ENCODE assay signal across 7 cellular contexts in the genomic region with DNA sequence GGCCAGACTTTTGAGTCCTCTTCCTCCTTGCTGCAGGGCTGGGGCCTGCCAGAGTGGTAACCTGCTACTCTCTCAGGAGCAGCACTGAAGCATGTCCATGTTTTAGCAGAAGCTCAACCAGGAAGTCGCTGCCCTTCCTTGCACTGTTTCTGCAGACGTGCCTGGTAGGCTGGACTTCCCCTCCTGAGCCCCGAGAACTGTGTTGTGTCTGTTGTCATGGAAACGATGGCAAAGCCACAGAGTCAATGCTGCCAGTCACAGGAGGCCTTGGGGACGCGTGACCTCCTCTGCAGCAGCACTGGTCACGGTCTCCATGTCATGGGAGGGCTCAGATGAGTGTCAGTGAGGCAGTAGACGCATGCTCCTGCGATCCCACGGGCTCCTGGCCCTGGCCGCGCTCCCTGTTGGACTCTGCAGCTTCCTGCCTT.
DNase-seq lines count a peak whose midpoint lies in the region; ATAC-seq and TF ChIP-seq lines count a peak whose summit lies in the region.

No MANE protein-coding gene starts in this region.

- no peak overlapping the region for H3K9ac ChIP-seq in NT2/D1 (ENCODE audit: insufficient read length, low read depth)
- no peak overlapping the region for H3K9ac ChIP-seq in trophoblast cell (ENCODE audit: low read length)

- no peak overlapping the region for H3K4ac ChIP-seq in trophoblast cell (ENCODE audit: low read depth, low read length)

- H3K4me3 ChIP-seq in NT2/D1 (ENCODE audit: insufficient read length, low read depth) (no peak overlapping the region), trophoblast cell (ENCODE audit: low read depth, low read length) (no peak overlapping the region), testis (no peak overlapping the region)

- no peak overlapping the region for H2BK12ac ChIP-seq in trophoblast cell (ENCODE audit: low read length)

- H3K36me3 ChIP-seq in NT2/D1 (ENCODE audit: insufficient read depth, insufficient read length, low read length) (no peaks in the 10 kb centered on the region), trophoblast cell (ENCODE audit: control insufficient read depth in 1 of 2, insufficient read depth in 2 of 2, low read length in 2 of 2) (peaks cover 0 to 2% of the 10 kb centered on the region in 2 experiments), testis (ENCODE audit: low read depth, missing control alignments) (no peaks in the 10 kb centered on the region)

- H4K12ac ChIP-seq in trophoblast cell (ENCODE audit: low read depth, low read length): no peak overlapping the region

- no peak overlapping the region for H4K8ac ChIP-seq in trophoblast cell (ENCODE audit: low read depth, low read length)

- WGBS in trophoblast cell (ENCODE audit: extremely low coverage, insufficient coverage, insufficient read length): no CpG with 5 or more reads among the region's 12 CpGs
- WGBS in testis, 2 donors: 32 to 54% methylated on average over 12 of the region's 12 CpGs

- H2AK5ac ChIP-seq in trophoblast cell (ENCODE audit: low read length): no peak overlapping the region

- no peaks in the 10 kb centered on the region for H3K79me2 ChIP-seq in trophoblast cell (ENCODE audit: control insufficient read depth, insufficient read depth, low read length, poor library complexity)

- H3K4me3 Mint-ChIP-seq in activated T-helper 1 cell treated with anti-CD3 and anti-CD28 coated beads, Interleukin-12 subunit alpha, Interleukin-12 subunit beta, Interleukin-2, Interleukin-4 antibody, amounts not matched to agents 30 ng/mL and 10 ng/mL and 1 ng/mL, durations not matched to agents 14 hours and 24 hours and 36 hours: peak overlapping the region; percentile 39

- no peak overlapping the region for H2AFZ ChIP-seq in trophoblast cell (ENCODE audit: insufficient read depth, low read length, poor library complexity)

- ATAC-seq in GM18511 (IDR thresholded peaks at IDR 0.05; ENCODE audit: unreplicated experiment): peak; percentile 99
- peak; percentile 99 for ATAC-seq in HG02678 (IDR thresholded peaks at IDR 0.05; ENCODE audit: unreplicated experiment)

- H3K14ac ChIP-seq in trophoblast cell (ENCODE audit: low read length): no peak overlapping the region

- H3K18ac ChIP-seq in trophoblast cell (ENCODE audit: low read length): no peak overlapping the region

- no peak overlapping the region for H2BK120ac ChIP-seq in trophoblast cell (ENCODE audit: insufficient read depth, low read length, poor library complexity)

- no peak overlapping the region for H3K27ac ChIP-seq in trophoblast cell (ENCODE audit: low read depth, low read length)
- no peak overlapping the region for H3K27ac ChIP-seq in testis

- no peak overlapping the region for H3K23ac ChIP-seq in trophoblast cell (ENCODE audit: low read length)

- H3K9me3 ChIP-seq in NT2/D1 (ENCODE audit: insufficient read depth, low read length) (no peaks in the 10 kb centered on the region), trophoblast cell (ENCODE audit: insufficient read depth, low read depth, low read length) (peaks cover 8% of the 10 kb centered on the region), testis (no peaks in the 10 kb centered on the region)

- no peak overlapping the region for H3K4me2 ChIP-seq in trophoblast cell (ENCODE audit: low read length)

- no peak overlapping the region for H4K91ac ChIP-seq in trophoblast cell (ENCODE audit: low read depth, low read length)

- TF ChIP-seq POLR2A in testis (IDR thresholded peaks at IDR 0.05): no peak

- no peaks in the 10 kb centered on the region for H3K27me3 ChIP-seq in NT2/D1 (ENCODE audit: insufficient read depth, insufficient read length)
- no peaks in the 10 kb centered on the region for H3K27me3 ChIP-seq in trophoblast cell (ENCODE audit: insufficient read depth, low read length)
- H3K27me3 ChIP-seq in testis: no peaks in the 10 kb centered on the region

- H3K27me3 Mint-ChIP-seq in activated T-helper 1 cell treated with anti-CD3 and anti-CD28 coated beads, Interleukin-12 subunit alpha, Interleukin-12 subunit beta, Interleukin-2, Interleukin-4 antibody, amounts not matched to agents 30 ng/mL and 10 ng/mL and 1 ng/mL, durations not matched to agents 14 hours and 24 hours and 36 hours (ENCODE audit: insufficient read depth): no peaks in the 10 kb centered on the region

- no peak for TF ChIP-seq CTCF in testis (IDR thresholded peaks at IDR 0.05)

- H3K36me3 Mint-ChIP-seq in activated T-helper 1 cell treated with anti-CD3 and anti-CD28 coated beads, Interleukin-12 subunit alpha, Interleukin-12 subunit beta, Interleukin-2, Interleukin-4 antibody, amounts not matched to agents 30 ng/mL and 10 ng/mL and 1 ng/mL, durations not matched to agents 14 hours and 24 hours and 36 hours (ENCODE audit: low read depth): no peaks in the 10 kb centered on the region

- H3K4me1 Mint-ChIP-seq in activated T-helper 1 cell treated with anti-CD3 and anti-CD28 coated beads, Interleukin-12 subunit alpha, Interleukin-12 subunit beta, Interleukin-2, Interleukin-4 antibody, amounts not matched to agents 30 ng/mL and 10 ng/mL and 1 ng/mL, durations not matched to agents 14 hours and 24 hours and 36 hours (ENCODE audit: low read depth): peaks cover 10% of the 10 kb centered on the region

- peaks cover 3% of the 10 kb centered on the region for H3K9me3 Mint-ChIP-seq in activated T-helper 1 cell treated with anti-CD3 and anti-CD28 coated beads, Interleukin-12 subunit alpha, Interleukin-12 subunit beta, Interleukin-2, Interleukin-4 antibody, amounts not matched to agents 30 ng/mL and 10 ng/mL and 1 ng/mL, durations not matched to agents 14 hours and 24 hours and 36 hours

- H3K27ac Mint-ChIP-seq in activated T-helper 1 cell treated with anti-CD3 and anti-CD28 coated beads, Interleukin-12 subunit alpha, Interleukin-12 subunit beta, Interleukin-2, Interleukin-4 antibody, amounts not matched to agents 30 ng/mL and 10 ng/mL and 1 ng/mL, durations not matched to agents 14 hours and 24 hours and 36 hours: peak overlapping the region; percentile 78

- no peak overlapping the region for H2BK5ac ChIP-seq in trophoblast cell (ENCODE audit: low read depth, low read length, poor library complexity)

- intact Hi-C loops in activated T-helper 1 cell treated with anti-CD3 and anti-CD28 coated beads, Interleukin-12 subunit alpha, Interleukin-12 subunit beta, Interleukin-2, Interleukin-4 antibody, amounts not matched to agents 30 ng/mL and 10 ng/mL and 1 ng/mL, durations not matched to agents 14 hours and 24 hours and 36 hours (cut with micrococcal nuclease): no loop called here
- intact Hi-C loops in testis (cut with DNase I; ENCODE audit: low total_unique reads): no loop called here

- peak; percentile 33 for DNase-seq in NT2/D1 (ENCODE audit: low read depth, low spot score)
- DNase-seq in activated T-helper 1 cell treated with anti-CD3 and anti-CD28 coated beads, Interleukin-12 subunit alpha, Interleukin-12 subunit beta, Interleukin-2, Interleukin-4 antibody, amounts not matched to agents 30 ng/mL and 10 ng/mL and 1 ng/mL, durations not matched to agents 14 hours and 24 hours and 36 hours (ENCODE audit: low spot score): peak; percentile 71
- DNase-seq in glomerular endothelial cell (ENCODE audit: extremely low read depth, low read depth, low spot score): peak; percentile 94
- DNase-seq in trophoblast cell: peak; percentile 65 to 67
- peak; percentile 72 for DNase-seq in testis

- no peaks in the 10 kb centered on the region for H3K79me1 ChIP-seq in trophoblast cell (ENCODE audit: low read length)

- H3K4me1 ChIP-seq in NT2/D1 (ENCODE audit: insufficient read depth, insufficient read length) (peaks cover 2% of the 10 kb centered on the region), trophoblast cell (ENCODE audit: control insufficient read depth in 1 of 2, insufficient read depth in 2 of 2, low read length in 2 of 2) (peaks cover 0 to 8% of the 10 kb centered on the region in 2 experiments), testis (no peaks in the 10 kb centered on the region)

Comparison
In these comparisons a context has a peak if more than half of its experiments do, and no peak if none do; other contexts are left out.
1. DNase-seq: peak in every context shown above with its lines; median percentile 94 in glomerular endothelial cell; 72 in testis; 71 in activated T-helper 1 cell treated with anti-CD3 and anti-CD28 coated beads, Interleukin-12 subunit alpha, Interleukin-12 subunit beta, Interleukin-2, Interleukin-4 antibody, amounts not matched to agents 30 ng/mL and 10 ng/mL and 1 ng/mL, durations not matched to agents 14 hours and 24 hours and 36 hours; 66 in trophoblast cell; 33 in NT2/D1.